Comparison of ENCODE assay signal across 7 cellular contexts in genomic region chr1:26785611-26786436, GRCh38. TPM values are rescaled to one million over a fixed set of nuclear protein-coding genes. Genes with fewer than 3 reads are reported as not detected.
A peak's percentile ranks its signal among the peaks of the same experiment; 100 is the strongest.
DNase-seq lines count a peak whose midpoint lies in the region; TF ChIP-seq lines count a peak whose summit lies in the region.

No MANE protein-coding gene starts in this region.

- H3K27ac Mint-ChIP-seq in endothelial cell (ENCODE audit: unreplicated experiment) (peak overlapping the region; percentile 99), osteocyte (ENCODE audit: unreplicated experiment) (peak overlapping the region; percentile 100)

- H3K9me3 Mint-ChIP-seq in endothelial cell (ENCODE audit: unreplicated experiment) (no peaks in the 10 kb centered on the region), osteocyte (ENCODE audit: unreplicated experiment) (no peaks in the 10 kb centered on the region)

- H3K4me3 Mint-ChIP-seq in endothelial cell (ENCODE audit: unreplicated experiment) (peak overlapping the region; percentile 97), osteocyte (ENCODE audit: unreplicated experiment) (peak overlapping the region; percentile 95)

- H3K36me3 Mint-ChIP-seq in endothelial cell (ENCODE audit: low read depth, unreplicated experiment) (peaks cover 10% of the 10 kb centered on the region), osteocyte (ENCODE audit: unreplicated experiment) (peaks cover 19% of the 10 kb centered on the region)

- H3K27me3 Mint-ChIP-seq in endothelial cell (ENCODE audit: unreplicated experiment) (peaks cover 17% of the 10 kb centered on the region), osteocyte (ENCODE audit: unreplicated experiment) (no peaks in the 10 kb centered on the region)

- no peak for TF ChIP-seq CTCF in HL-60 (IDR thresholded peaks at IDR 0.05; ENCODE audit: insufficient read depth, low read length)
- TF ChIP-seq CTCF in endothelial cell (IDR thresholded peaks at IDR 0.05; ENCODE audit: unreplicated experiment), result no peak
- no peak for TF ChIP-seq CTCF in osteocyte (IDR thresholded peaks at IDR 0.05)

- H3K4me3 ChIP-seq in HL-60 (replicated peaks; ENCODE audit: insufficient read depth, low read length) (no peak overlapping the region), SJSA1 (no peak overlapping the region)

- H3K27ac ChIP-seq in HL-60 (replicated peaks) (peak overlapping the region; percentile 100), SJSA1 (peak overlapping the region; percentile 99)

- H3K4me1 Mint-ChIP-seq in endothelial cell (ENCODE audit: unreplicated experiment) (peaks cover 57% of the 10 kb centered on the region), osteocyte (ENCODE audit: unreplicated experiment) (peaks cover 82% of the 10 kb centered on the region)

- H3K4me1 ChIP-seq in SJSA1 (replicated peaks), result peaks cover 90% of the 10 kb centered on the region

- H3K27me3 ChIP-seq in HL-60 (ENCODE audit: insufficient read depth, poor library complexity, severe bottlenecking) (no peaks in the 10 kb centered on the region), SJSA1 (replicated peaks) (no peaks in the 10 kb centered on the region)

- H3K9me3 ChIP-seq in SJSA1 (replicated peaks), result no peaks in the 10 kb centered on the region

- H3K36me3 ChIP-seq in SJSA1, result peaks cover 26% of the 10 kb centered on the region

- DNase-seq in HL-60 (ENCODE audit: low read depth in 1 of 2, low spot score in 1 of 2) (peak in 1 of 2 experiments; percentile 84), SJSA1 (ENCODE audit: low read depth in 1 of 2, low spot score in 2 of 2) (peak in 1 of 2 experiments; percentile 55), endothelial cell (ENCODE audit: low spot score) (peak; percentile 19), osteocyte (ENCODE audit: extremely low spot score, unreplicated experiment) (no peak), RPMI8226 (no peak), NCI-H1105 (lab: John Stamatoyannopoulos, UW) (no peak), ureter (ENCODE audit: low spot score) (no peak)

RNA-seq across cellular contexts. Expression of gene PIGV, which starts 1.9 kb away (rescaled TPM):
- 10.2 and 21.3 TPM in 2 replicates for total RNA-seq in SJSA1 (2014; rRNA removed; shearing (Covaris generic))
- total RNA-seq in endothelial cell (ENCODE audit: unreplicated experiment) (7.6 TPM), osteocyte (14.2 TPM in 2 replicates), ureter (17.0 TPM)

RNA-seq across cellular contexts. Expression of gene ZDHHC18, which starts 40.7 kb away (rescaled TPM):
- total RNA-seq in SJSA1 (2014; rRNA removed; shearing (Covaris generic)), result 18.4 and 19.9 TPM in 2 replicates
- 32.4 TPM for total RNA-seq in endothelial cell (ENCODE audit: unreplicated experiment)
- total RNA-seq in osteocyte, result 19.8 and 24.2 TPM in 2 replicates
- total RNA-seq in ureter, result 21.0 TPM
